In the genomic region with DNA sequence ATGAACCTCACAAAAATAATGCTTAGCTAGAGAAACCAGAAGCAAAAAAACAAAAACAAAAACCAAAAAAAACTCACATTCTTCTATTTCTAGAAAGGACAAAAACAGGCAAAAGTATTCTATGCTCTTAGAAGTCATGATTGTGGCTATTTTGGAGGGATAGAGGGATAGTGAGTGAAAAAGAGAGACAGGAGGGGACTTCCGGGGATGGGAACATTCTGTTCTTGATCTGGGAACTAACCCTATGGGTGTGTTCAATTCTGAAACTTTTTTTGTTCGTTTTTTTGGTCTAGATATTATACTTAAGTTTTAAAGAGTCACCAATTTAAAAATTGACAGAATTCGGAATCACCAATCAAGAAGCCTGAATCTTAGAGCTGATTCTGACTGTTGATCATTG, we compare ENCODE assay signal across 9 cellular contexts.
"Had no signal": no experiment of that assay in that cellular context is flagged by ENCODE, and none has a peak within 500 bp of the region (broad histone marks: within the 10 kb centered on the region; RNA-seq: fewer than 3 reads in every experiment).

No MANE protein-coding gene starts in this region.

- H3K27ac ChIP-seq: SK-N-MC had no signal

- H3K4me3 ChIP-seq: SK-N-MC had no signal

- ATAC-seq: left lobe of liver; stimulated activated naive B cell treated with anti-CD40 and anti-IgM and Interleukin-4, amounts not matched to agents 10 μg/mL and 1 μg/mL and 100 μg/mL, for 72 hours; WTC11 had no signal

- DNase-seq: activated CD4-positive, alpha-beta T cell treated with anti-CD3 and anti-CD28 coated beads for 48 hours; activated naive CD4-positive, alpha-beta T cell treated with Interleukin-2 at 50 U/mL for 16 hours; mesendoderm; posterior cingulate gyrus; stimulated activated CD4-positive, alpha-beta T cell treated with anti-CD3 and anti-CD28 coated beads, Interleukin-2, amount 100 ng/mL, for 24 hours; stimulated activated naive B cell treated with anti-CD40 and anti-IgM and Interleukin-4, amounts not matched to agents 10 μg/mL and 1 μg/mL and 100 μg/mL, for 72 hours had no signal
